ENCODE assay signal across 21 cellular contexts in the genomic region with DNA sequence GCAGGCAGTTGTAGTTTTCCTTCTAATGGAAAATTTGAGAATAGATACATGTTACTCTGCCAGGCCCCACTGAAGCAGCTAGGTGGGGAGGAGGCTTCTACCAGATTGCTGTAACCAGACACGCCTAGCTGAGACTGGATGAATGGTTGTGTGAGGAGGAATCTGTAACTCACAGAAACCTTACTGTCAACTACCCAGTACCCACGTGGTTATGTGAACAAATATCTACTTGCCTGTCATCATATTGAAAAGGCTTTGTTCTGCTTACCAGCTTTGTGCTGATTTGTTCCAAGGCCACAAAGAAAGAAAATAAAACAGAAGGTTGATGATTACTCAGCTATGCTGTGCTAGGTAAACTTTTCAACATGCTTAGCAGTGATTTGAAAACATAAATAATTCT.
DNase-seq lines count a peak whose midpoint lies in the region; ATAC-seq, FAIRE-seq and TF ChIP-seq lines count a peak whose summit lies in the region.
"Had no signal": no experiment of that assay in that cellular context is flagged by ENCODE, and none has a peak within 500 bp of the region (broad histone marks: within the 10 kb centered on the region; RNA-seq: fewer than 3 reads in every experiment).

No MANE protein-coding gene starts in this region.

- CTCF ChIA-PET in mammary epithelial cell (lab: Charles Lee; ENCODE audit: low non-redundant PET): no interaction called here

- H3K4me3 ChIP-seq in mammary epithelial cell (replicated peaks in 1 of 3; ENCODE audit: insufficient read depth in 1 of 3, low read depth in 2 of 3, low read length in 3 of 3) (no peak overlapping the region), breast epithelium (no peak overlapping the region), bronchial epithelial cell (ENCODE audit: low read depth, low read length) (no peak overlapping the region), ascending aorta (no peak overlapping the region)
- H3K4me3 ChIP-seq: SJCRH30 had no signal

- intact Hi-C loops in mammary epithelial cell (cut with micrococcal nuclease) (no loop called here), breast epithelium (cut with DNase I; ENCODE audit: low total_unique reads) (no loop called here), left colon (cut with DNase I, micrococcal nuclease) (no loop called here), ascending aorta (cut with DNase I) (no loop called here)

- no peak for FAIRE-seq in bronchial epithelial cell (lab: Jason Lieb, UNC)
- FAIRE-seq: RCC 7860 had no signal

- no peak overlapping the region for H2AFZ ChIP-seq in mammary epithelial cell (ENCODE audit: low read depth, low read length)

- ATAC-seq in left colon (peak; percentile 34), GM18858 (IDR thresholded peaks at IDR 0.05; ENCODE audit: unreplicated experiment) (no peak)

- H3K4me2 ChIP-seq in mammary epithelial cell (ENCODE audit: insufficient read depth, low read depth, low read length): no peak overlapping the region
- H3K4me2 ChIP-seq: KMS-11 had no signal

- H3K4me1 ChIP-seq in mammary epithelial cell (ENCODE audit: insufficient read depth, low read length): no peaks in the 10 kb centered on the region
- no peaks in the 10 kb centered on the region for H3K4me1 ChIP-seq in breast epithelium
- H3K4me1 ChIP-seq in ascending aorta: no peaks in the 10 kb centered on the region
- H3K4me1 ChIP-seq: SJCRH30 had no signal

- DNase-seq in mammary epithelial cell: peak; percentile 50
- no peak for DNase-seq in breast epithelium (ENCODE audit: low spot score in 2 of 2)
- DNase-seq in bronchial epithelial cell (ENCODE audit: low read depth): peak; percentile 28
- no peak for DNase-seq in left colon
- no peak for DNase-seq in GM10266 (ENCODE audit: extremely low spot score)
- DNase-seq in ascending aorta (ENCODE audit: low spot score in 2 of 2): no peak
- DNase-seq: CD8-positive, alpha-beta memory T cell; DMS79; HCEC 1CT; IMR-90; NCI-H1092 treated with DMSO at 0.1 percent for 48 hours; NCI-H146; NCI-H2029; NCI-H2171; NCI-H526; SJCRH30 had no signal

- H3K36me3 ChIP-seq in mammary epithelial cell (ENCODE audit: insufficient read depth, low read length) (no peaks in the 10 kb centered on the region), breast epithelium (no peaks in the 10 kb centered on the region), bronchial epithelial cell (ENCODE audit: control insufficient read depth, insufficient read depth, low read length) (no peaks in the 10 kb centered on the region), ascending aorta (no peaks in the 10 kb centered on the region)
- H3K36me3 ChIP-seq: SJCRH30 had no signal

- 100% methylated on average over 1 of the region's 2 CpGs for WGBS in mammary epithelial cell (ENCODE audit: low coverage, missing lambda C conversion rate)

- TF ChIP-seq POLR2A in breast epithelium (IDR thresholded peaks at IDR 0.05): no peak

- H3K9me3 ChIP-seq in mammary epithelial cell (replicated peaks; ENCODE audit: insufficient read depth, low read length) (no peaks in the 10 kb centered on the region), breast epithelium (peaks cover 0 to 4% of the 10 kb centered on the region in 2 donors), ascending aorta (no peaks in the 10 kb centered on the region)
- H3K9me3 ChIP-seq: SJCRH30 had no signal

- dilution Hi-C loops in mammary epithelial cell (cut with HindIII; ENCODE audit: low sequenced_read_pairs): no loop called here

- no peak overlapping the region for H3K9ac ChIP-seq in mammary epithelial cell (ENCODE audit: insufficient read depth, low read length)
- H3K9ac ChIP-seq: KMS-11 had no signal

- H3K27ac ChIP-seq in mammary epithelial cell (ENCODE audit: insufficient read depth, low read depth, low read length) (no peak overlapping the region), breast epithelium (no peak overlapping the region), ascending aorta (no peak overlapping the region)
- H3K27ac ChIP-seq: C4-2B, HL-60, KMS-11, SJCRH30 had no signal

- in situ Hi-C loops in mammary epithelial cell (cut with MboI; ENCODE audit: low sequenced_read_pairs in 2 of 2): no loop called here

- H4K20me1 ChIP-seq in mammary epithelial cell (ENCODE audit: insufficient read depth, low read length): no peaks in the 10 kb centered on the region

- no peaks in the 10 kb centered on the region for H3K27me3 ChIP-seq in mammary epithelial cell (ENCODE audit: insufficient read depth, low read length)
- no peaks in the 10 kb centered on the region for H3K27me3 ChIP-seq in breast epithelium
- H3K27me3 ChIP-seq in bronchial epithelial cell (ENCODE audit: control insufficient read depth, insufficient read depth, low read length): no peaks in the 10 kb centered on the region
- H3K27me3 ChIP-seq in ascending aorta: no peaks in the 10 kb centered on the region
- H3K27me3 ChIP-seq: SJCRH30 had no signal

- no TSS peak for BruUV-seq in mammary epithelial cell (replicated peaks; lab: Mats Ljungman, UMichigan)

- TF ChIP-seq CTCF in mammary epithelial cell (conservative IDR thresholded peaks at IDR 0.05 in 1 of 2, IDR thresholded peaks at IDR 0.05 in 1 of 2; ENCODE audit: extremely low read depth in 1 of 2, insufficient read depth in 1 of 2, low read depth in 1 of 2, low read length in 2 of 2) (no peak), breast epithelium (IDR thresholded peaks at IDR 0.05) (no peak), bronchial epithelial cell (IDR thresholded peaks at IDR 0.05; ENCODE audit: insufficient read depth, low read length, severe bottlenecking) (no peak), GM10266 (IDR thresholded peaks at IDR 0.05; ENCODE audit: control insufficient read depth, insufficient read depth, low read depth, missing control alignments) (no peak), ascending aorta (IDR thresholded peaks at IDR 0.05) (no peak)

- peaks cover 2% of the 10 kb centered on the region for H3K79me2 ChIP-seq in mammary epithelial cell (ENCODE audit: insufficient read depth, low read length)

Comparison
In these comparisons a context has a peak if more than half of its experiments do, and no peak if none do; other contexts are left out.
1. DNase-seq: peak in mammary epithelial cell (single experiment) and bronchial epithelial cell (single experiment); none in breast epithelium (0 of 2), left colon (0 of 2), GM10266 (single experiment) and ascending aorta (0 of 2).